8 cellular contexts compared by ENCODE assay signal in the genomic region with DNA sequence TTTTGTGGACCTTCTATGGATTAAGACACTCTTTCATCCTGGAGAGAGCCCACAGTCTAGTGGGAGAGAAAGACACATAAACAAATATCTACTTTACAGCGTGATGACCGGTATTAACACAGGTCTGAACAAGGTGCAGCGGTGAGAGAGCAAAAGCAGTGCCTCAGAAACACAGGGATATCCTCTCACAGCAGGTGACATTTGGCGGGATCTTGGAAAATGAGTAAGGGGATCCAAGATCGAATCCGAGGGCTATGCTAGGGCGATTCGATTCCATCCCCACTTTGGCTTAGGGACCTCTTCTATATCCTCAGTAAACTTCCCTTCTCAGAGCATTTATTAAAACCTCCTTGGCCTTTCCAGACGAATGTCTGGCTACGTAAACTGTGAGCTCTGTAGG. TPM values are rescaled to one million over a fixed set of nuclear protein-coding genes. Genes with fewer than 3 reads are reported as not detected.
DNase-seq lines count a peak whose midpoint lies in the region; ATAC-seq, FAIRE-seq and TF ChIP-seq lines count a peak whose summit lies in the region.

No MANE protein-coding gene starts in this region.

- intact Hi-C loops in endothelial cell of umbilical vein (cut with micrococcal nuclease), result loop anchor here (1.0 to 10.0 kb wide), 4 partner anchors 193 to 852 kb away; a partner anchor contains a TSS

- no peak overlapping the region for H2AFZ ChIP-seq in OCI-LY1 (ENCODE audit: low read length)
- no peak overlapping the region for H2AFZ ChIP-seq in endothelial cell of umbilical vein (ENCODE audit: low read depth, low read length)
- H2AFZ ChIP-seq in osteoblast (ENCODE audit: low read length), result peak overlapping the region; percentile 84

- no TSS peak for BruUV-seq in endothelial cell of umbilical vein (replicated peaks; lab: Mats Ljungman, UMichigan)

- peak; percentile 9 for DNase-seq in NCI-H146 (lab: John Stamatoyannopoulos, UW)
- DNase-seq in NCI-H146 treated with DMSO at 0.1 percent for 48 hours (lab: John Stamatoyannopoulos, UW; ENCODE audit: unreplicated experiment), result no peak
- no peak for DNase-seq in endothelial cell of umbilical vein (ENCODE audit: low read depth, low spot score)
- DNase-seq in osteoblast (ENCODE audit: insufficient read length, low spot score, missing footprints), result no peak
- no peak for DNase-seq in globus pallidus (ENCODE audit: low spot score)

- H3K4me3 ChIP-seq in OCI-LY1 (ENCODE audit: low read depth, low read length, poor library complexity, severe bottlenecking) (peak overlapping the region; percentile 86), endothelial cell of umbilical vein (replicated peaks in 1 of 3; ENCODE audit: insufficient read depth in 1 of 3, low read depth in 1 of 3, low read length in 3 of 3) (peak overlapping the region; percentile 75 to 83 (median 83)), osteoblast (ENCODE audit: insufficient read depth, low read length) (peak overlapping the region; percentile 89)

- CTCF ChIA-PET in endothelial cell of umbilical vein (lab: Charles Lee), result interaction anchor here (0.9 to 2.1 kb wide), 13 partner anchors 8 to 376 kb away, joined by 3 to 11 read pairs (median 5); a partner anchor contains a TSS

- POLR2A ChIA-PET in endothelial cell of umbilical vein (lab: Charles Lee), result interaction anchor here (0.9 kb wide), 1 partner anchor 336 kb away, joined by 4 read pairs; a partner anchor contains a TSS

- H3K79me2 ChIP-seq in OCI-LY1 (ENCODE audit: insufficient read depth, low read length) (peaks cover 42% of the 10 kb centered on the region), endothelial cell of umbilical vein (ENCODE audit: control insufficient read depth, insufficient read depth, low read length) (peaks cover 91% of the 10 kb centered on the region), osteoblast (ENCODE audit: insufficient read depth, low read length) (peaks cover 93% of the 10 kb centered on the region)

- H3K36me3 ChIP-seq in OCI-LY1 (ENCODE audit: insufficient read depth, low read length), result peaks cover 20% of the 10 kb centered on the region; the same call in 1 of the 2 replicates
- H3K36me3 ChIP-seq in endothelial cell of umbilical vein (ENCODE audit: control insufficient read depth in 2 of 2, extremely low read depth in 1 of 2, insufficient read depth in 2 of 2, low read length in 2 of 2), result peaks cover 0 to 2% of the 10 kb centered on the region in 2 experiments
- peaks cover 6% of the 10 kb centered on the region for H3K36me3 ChIP-seq in osteoblast (ENCODE audit: insufficient read depth, low read length)

- H3K4me1 ChIP-seq in OCI-LY1 (ENCODE audit: insufficient read depth, low read length, severe bottlenecking) (peaks cover 51% of the 10 kb centered on the region), endothelial cell of umbilical vein (ENCODE audit: control insufficient read depth, extremely low read depth, insufficient read depth, low read length) (peaks cover 35% of the 10 kb centered on the region), osteoblast (ENCODE audit: insufficient read depth, low read length) (peaks cover 33% of the 10 kb centered on the region)

- no peaks in the 10 kb centered on the region for H3K9me2 ChIP-seq in OCI-LY1 (ENCODE audit: low read depth, low read length)

- H3K27ac ChIP-seq in OCI-LY1 (ENCODE audit: low read depth, low read length, poor library complexity, severe bottlenecking) (no peak overlapping the region), endothelial cell of umbilical vein (ENCODE audit: insufficient read depth, low read depth, low read length) (peak overlapping the region; percentile 96), osteoblast (ENCODE audit: low read depth, low read length) (peak overlapping the region; percentile 100)

- FAIRE-seq in endothelial cell of umbilical vein (lab: Jason Lieb, UNC), result no peak

- no peaks in the 10 kb centered on the region for H3F3A ChIP-seq in OCI-LY1 (ENCODE audit: insufficient read depth, low read length)

- ATAC-seq in GM19324 (IDR thresholded peaks at IDR 0.05; ENCODE audit: low FRiP score, unreplicated experiment) (no peak), HG03457 (IDR thresholded peaks at IDR 0.05; ENCODE audit: unreplicated experiment) (no peak)

- H3K4me2 ChIP-seq in OCI-LY1 (ENCODE audit: low read length) (peak overlapping the region; percentile 96), endothelial cell of umbilical vein (ENCODE audit: insufficient read depth, low read length) (peak overlapping the region; percentile 88), osteoblast (ENCODE audit: insufficient read depth, low read length) (peak overlapping the region; percentile 100)

- no peaks in the 10 kb centered on the region for H3K27me3 ChIP-seq in OCI-LY1 (ENCODE audit: insufficient read depth, low read length)
- no peaks in the 10 kb centered on the region for H3K27me3 ChIP-seq in endothelial cell of umbilical vein (ENCODE audit: control insufficient read depth in 2 of 2, insufficient read depth in 2 of 2, low read length in 2 of 2)
- H3K27me3 ChIP-seq in osteoblast (ENCODE audit: insufficient read depth, low read length), result no peaks in the 10 kb centered on the region

- H3K9me3 ChIP-seq in OCI-LY1 (ENCODE audit: low read length) (no peaks in the 10 kb centered on the region), endothelial cell of umbilical vein (replicated peaks; ENCODE audit: control insufficient read depth, insufficient read depth, low read length) (no peaks in the 10 kb centered on the region), osteoblast (ENCODE audit: low read depth, low read length) (no peaks in the 10 kb centered on the region)

- no peak for TF ChIP-seq POLR2A in endothelial cell of umbilical vein (IDR thresholded peaks at IDR 0.05; ENCODE audit: low read depth, low read length)

- H4K20me1 ChIP-seq in OCI-LY1 (ENCODE audit: insufficient read depth, low read length), result peaks cover 6% of the 10 kb centered on the region; the same call in 1 of the 2 replicates
- no peaks in the 10 kb centered on the region for H4K20me1 ChIP-seq in endothelial cell of umbilical vein (replicated peaks; ENCODE audit: control insufficient read depth, extremely low read depth, insufficient read depth, low read length)
- peaks cover 47% of the 10 kb centered on the region for H4K20me1 ChIP-seq in osteoblast (ENCODE audit: insufficient read depth, low read length)

- dilution Hi-C loops in endothelial cell of umbilical vein (cut with MboI; ENCODE audit: extremely low pct_ligation_motif_present, low sequenced_read_pairs), result no loop called here

- TF ChIP-seq CTCF in OCI-LY1 (IDR thresholded peaks at IDR 0.05; ENCODE audit: low read length) (no peak), endothelial cell of umbilical vein (IDR thresholded peaks at IDR 0.05; ENCODE audit: extremely low read depth in 1 of 2, insufficient read depth in 1 of 2, low read depth in 1 of 2, low read length in 2 of 2) (no peak), osteoblast (IDR thresholded peaks at IDR 0.05; ENCODE audit: extremely low read depth, low read depth, low read length) (no peak)

- no peaks in the 10 kb centered on the region for H3K9me1 ChIP-seq in endothelial cell of umbilical vein (replicated peaks; ENCODE audit: control insufficient read depth, extremely low read depth, insufficient read depth, low read length)

- H3K9ac ChIP-seq in OCI-LY1 (ENCODE audit: low read length) (peak overlapping the region; percentile 71), endothelial cell of umbilical vein (replicated peaks; ENCODE audit: extremely low read depth, insufficient read depth, low read length) (peak overlapping the region; percentile 99)

TF ChIP-seq in endothelial cell of umbilical vein, 7 proteins besides CTCF, POLR2A, EP300 and RAD21:
- no peak for TF ChIP-seq EZH2 (IDR thresholded peaks at IDR 0.05; ENCODE audit: borderline replicate concordance, low read depth, low read length, severe bottlenecking)

RNA-seq across cellular contexts. Expression of a gene that starts 0.7 kb away (rescaled TPM):
- total RNA-seq in endothelial cell of umbilical vein (60.7 and 63.1 TPM in 2 replicates), osteoblast (111 and 140 TPM in 2 replicates)
- 27.8 and 28.6 TPM in 2 replicates for polyA plus RNA-seq in endothelial cell of umbilical vein
- polyA plus RNA-seq in endothelial cell of umbilical vein (2011; cell fraction: cytosol; rRNA removed), result 33.2 and 33.3 TPM in 2 replicates
- 21.0 and 26.0 TPM in 2 replicates for polyA plus RNA-seq in endothelial cell of umbilical vein (2011; cell fraction: nucleus; rRNA removed)
- 60.6 and 80.7 TPM in 2 replicates for polyA plus RNA-seq in endothelial cell of umbilical vein (2012)
- polyA minus RNA-seq in endothelial cell of umbilical vein, result 37.5 and 41.0 TPM in 2 replicates
- polyA minus RNA-seq in endothelial cell of umbilical vein (2011; cell fraction: cytosol; rRNA and poly(A)+ RNA removed), result 39.0 TPM
- polyA minus RNA-seq in endothelial cell of umbilical vein (2011; cell fraction: nucleus; rRNA and poly(A)+ RNA removed), result 61.0 and 63.1 TPM in 2 replicates

RNA-seq across cellular contexts. Expression of a gene that starts 1.2 kb away (rescaled TPM):
- total RNA-seq in endothelial cell of umbilical vein (130 and 135 TPM in 2 replicates), osteoblast (127 and 152 TPM in 2 replicates)
- 20.2 and 36.8 TPM in 2 replicates for polyA plus RNA-seq in endothelial cell of umbilical vein
- polyA plus RNA-seq in endothelial cell of umbilical vein (2011; cell fraction: cytosol; rRNA removed), result 64.9 and 85.2 TPM in 2 replicates
- polyA plus RNA-seq in endothelial cell of umbilical vein (2011; cell fraction: nucleus; rRNA removed), result 31.1 and 55.5 TPM in 2 replicates
- 161 and 284 TPM in 2 replicates for polyA plus RNA-seq in endothelial cell of umbilical vein (2012)
- polyA minus RNA-seq in endothelial cell of umbilical vein, result 86.2 and 99.6 TPM in 2 replicates
- 125 TPM for polyA minus RNA-seq in endothelial cell of umbilical vein (2011; cell fraction: cytosol; rRNA and poly(A)+ RNA removed)
- 12.5 and 21.0 TPM in 2 replicates for polyA minus RNA-seq in endothelial cell of umbilical vein (2011; cell fraction: nucleus; rRNA and poly(A)+ RNA removed)

RNA-seq across cellular contexts. Expression of a gene that starts 53.1 kb away (rescaled TPM):
- 3.8 and 4.7 TPM in 2 replicates for total RNA-seq in endothelial cell of umbilical vein
- polyA plus RNA-seq in endothelial cell of umbilical vein, result 0.84 and 1.4 TPM in 2 replicates
- polyA plus RNA-seq in endothelial cell of umbilical vein (2011; cell fraction: cytosol; rRNA removed), result 2.0 and 3.0 TPM in 2 replicates
- 1.1 and 2.1 TPM in 2 replicates for polyA plus RNA-seq in endothelial cell of umbilical vein (2011; cell fraction: nucleus; rRNA removed)
- 3.8 and 8.1 TPM in 2 replicates for polyA plus RNA-seq in endothelial cell of umbilical vein (2012)
- polyA minus RNA-seq in endothelial cell of umbilical vein, result 0.34 and 0.83 TPM in 2 replicates
- polyA minus RNA-seq in endothelial cell of umbilical vein (2011; cell fraction: cytosol; rRNA and poly(A)+ RNA removed), result 15.7 TPM
- 0.29 and 1.7 TPM in 2 replicates for polyA minus RNA-seq in endothelial cell of umbilical vein (2011; cell fraction: nucleus; rRNA and poly(A)+ RNA removed)
- 1.2 and 2.5 TPM in 2 replicates for total RNA-seq in osteoblast
